In genomic region chr15:73760330-73760729, GRCh38 we compare ENCODE assay signal across 7 cellular contexts. TPM values are rescaled to one million over a fixed set of nuclear protein-coding genes. Genes with fewer than 3 reads are reported as not detected.
"Had no signal": no experiment of that assay in that cellular context is flagged by ENCODE, and none has a peak within 500 bp of the region (broad histone marks: within the 10 kb centered on the region; RNA-seq: fewer than 3 reads in every experiment).

No MANE protein-coding gene starts in this region.

- ATAC-seq: HepG2 had no signal

- H3K4me1 Mint-ChIP-seq: IgD-negative memory B cell had no signal

- H3K36me3 Mint-ChIP-seq: IgD-negative memory B cell had no signal

- H3K27ac Mint-ChIP-seq: IgD-negative memory B cell had no signal

- DNase-seq: IMR-90, KBM-7 had no signal

- FAIRE-seq: HepG2, HTR-8/SVneo had no signal

- H3K27ac ChIP-seq: HL-60 had no signal

- H3K4me3 Mint-ChIP-seq: IgD-negative memory B cell had no signal

RNA-seq across cellular contexts. Expression of gene INSYN1, which starts 7.2 kb away (rescaled TPM):
- total RNA-seq: HepG2, HT-29 had no signal
- polyA plus RNA-seq: HepG2, IgD-negative memory B cell had no signal
